ENCODE assay signal across 8 cellular contexts in genomic region chr2:231395188-231396057, GRCh38. TPM values are rescaled to one million over a fixed set of nuclear protein-coding genes. Genes with fewer than 3 reads are reported as not detected.
A peak's percentile ranks its signal among the peaks of the same experiment; 100 is the strongest.
DNase-seq lines count a peak whose midpoint lies in the region; ATAC-seq, FAIRE-seq and TF ChIP-seq lines count a peak whose summit lies in the region.

TSS of gene B3GNT7 (plus strand) at chr2:231395710. CDS start at chr2:231395804, 94 bp downstream.

- TF ChIP-seq CTCF in A673 (conservative IDR thresholded peaks at IDR 0.05; ENCODE audit: low read depth, low read length) (no peak), astrocyte of the spinal cord (IDR thresholded peaks at IDR 0.05; ENCODE audit: low read depth, low read length) (no peak), lung (IDR thresholded peaks at IDR 0.05; ENCODE audit: control extremely low read depth, extremely low read depth) (no peak), D721Med (IDR thresholded peaks at IDR 0.05; ENCODE audit: insufficient read depth, missing control alignments) (no peak)

- no peak for DNase-seq in A673 (ENCODE audit: low spot score)
- no peak for DNase-seq in astrocyte of the spinal cord (ENCODE audit: low read depth, low spot score)
- DNase-seq in lung (ENCODE audit: low spot score) = peak; percentile 34
- DNase-seq in NCI-H526 treated with DMSO at 0.1 percent for 48 hours (lab: John Stamatoyannopoulos, UW) = no peak
- no peak for DNase-seq in G401 (ENCODE audit: low spot score)
- DNase-seq in D721Med (ENCODE audit: insufficient read length, low spot score) = no peak

- 5% methylated on average over 50 to 95 of the region's 95 CpGs for WGBS in lung, 2 donors

- no TSS peak for BruUV-seq in A673 (replicated peaks; lab: Mats Ljungman, UMichigan)

- in situ Hi-C loops in astrocyte of the spinal cord (cut with HindIII; ENCODE audit: low sequenced_read_pairs) (no loop called here), G401 (cut with HindIII; ENCODE audit: low sequenced_read_pairs) (no loop called here)

- H3K27me3 ChIP-seq in A673 (replicated peaks; ENCODE audit: insufficient read depth, low read depth, low read length, poor library complexity) (peaks cover 20% of the 10 kb centered on the region), lung (ENCODE audit: control insufficient read depth, insufficient read depth) (no peaks in the 10 kb centered on the region)

- intact Hi-C loops in A673 (cut with micrococcal nuclease; ENCODE audit: unreplicated experiment) = no loop called here

- no peaks in the 10 kb centered on the region for H3K4me1 ChIP-seq in A673 (ENCODE audit: insufficient read depth, low read length, poor library complexity, severe bottlenecking)
- peaks cover 0 to 19% of the 10 kb centered on the region in 2 donors for H3K4me1 ChIP-seq in lung (ENCODE audit: control insufficient read depth in 2 of 2, insufficient read depth in 2 of 2, low read length in 2 of 2)

- H3K27ac ChIP-seq in A673 (ENCODE audit: low read depth, low read length, poor library complexity, severe bottlenecking) = no peak within 1 kb of the TSS
- H3K27ac ChIP-seq in lung (ENCODE audit: low read depth in 1 of 2, low read length in 1 of 2) = peak within 1 kb of the TSS in 1 of 2 donors; percentile 82

- no peak for FAIRE-seq in D721Med (lab: Jason Lieb, UNC)

- peak; percentile 11 for ATAC-seq in GM21529 (IDR thresholded peaks at IDR 0.05; ENCODE audit: unreplicated experiment)
- peak; percentile 37 for ATAC-seq in lung (ENCODE audit: insufficient read depth, low FRiP score)
- no peak for ATAC-seq in GM21717 (IDR thresholded peaks at IDR 0.05; ENCODE audit: unreplicated experiment)

- H3K36me3 ChIP-seq in A673 (ENCODE audit: insufficient read depth, low read length, poor library complexity, severe bottlenecking) = no peaks in the 10 kb centered on the region
- H3K36me3 ChIP-seq in lung (ENCODE audit: control insufficient read depth in 2 of 2, insufficient read depth in 2 of 2, low read length in 2 of 2) = peaks cover 0 to 13% of the 10 kb centered on the region in 2 donors

- H3K9me3 ChIP-seq in A673 (ENCODE audit: low read depth, low read length, poor library complexity, severe bottlenecking) = no peaks in the 10 kb centered on the region
- H3K9me3 ChIP-seq in lung (ENCODE audit: control insufficient read depth in 2 of 2, insufficient read depth in 1 of 2, low read length in 1 of 2) = peaks cover 0 to 2% of the 10 kb centered on the region in 2 donors

- POLR2A ChIA-PET in A673 (lab: Charles Lee; ENCODE audit: low non-redundant PET) = no interaction called here

- H3K4me3 ChIP-seq in A673 (ENCODE audit: low read depth, low read length, poor library complexity, severe bottlenecking) (peak within 1 kb of the TSS; percentile 36), astrocyte of the spinal cord (ENCODE audit: low read depth, low read length) (peak within 1 kb of the TSS; percentile 23), lung (peak within 1 kb of the TSS; percentile 51)

- CTCF ChIA-PET in A673 (lab: Charles Lee) = no interaction called here

RNA-seq across cellular contexts. Expression of gene B3GNT7, which starts in this region (rescaled TPM):
- total RNA-seq in A673 (2021) (0.09 TPM in 1 of 2 replicates, not detected in the other), lung (10 to 100 TPM; 32.9 to 73.7 TPM)
- polyA plus RNA-seq in lung = 10 to 100 TPM; 18.9 to 22.2 TPM
- 0.14 and 0.18 TPM in 2 replicates for total RNA-seq in G401 (2014; rRNA removed; shearing (Covaris generic))

Comparison
In these comparisons a context has a peak if more than half of its experiments do, and no peak if none do; other contexts are left out.
1. RNA of gene B3GNT7 (total RNA-seq): 32.9 to 73.7 TPM in lung; 0.14 to 0.18 TPM in G401 and 0.09 TPM in A673; every median in the first group is over 10 times any median in the second.
2. Peak in every context shown above with its lines, with median percentiles within 50 percentile points of each other: H3K4me3 ChIP-seq.